7 cellular contexts compared by ENCODE assay signal in genomic region chr2:206274434-206275273, GRCh38. TPM values are rescaled to one million over a fixed set of nuclear protein-coding genes. Genes with fewer than 3 reads are reported as not detected.
DNase-seq lines count a peak whose midpoint lies in the region; ATAC-seq and TF ChIP-seq lines count a peak whose summit lies in the region.

TSS of gene ZDBF2 (plus strand) at chr2:206274663. CDS start at chr2:206281850, 7,187 bp downstream.

- whole genome bisulfite sequencing in ectodermal cell, 2 experiments, result 0 to 1% methylated on average over 99 of the region's 99 CpGs
- 1 to 2% methylated on average over 84 to 99 of the region's 99 CpGs for WGBS in lung, 2 donors

- no peak for TF ChIP-seq CTCF in lung (IDR thresholded peaks at IDR 0.05; ENCODE audit: control extremely low read depth, extremely low read depth)

- H3K27ac ChIP-seq in ectodermal cell (ENCODE audit: insufficient read depth, low read depth, low read length, poor library complexity, severe bottlenecking), result peak within 1 kb of the TSS; percentile 92
- peak within 1 kb of the TSS; percentile 55 to 73 for H3K27ac ChIP-seq in lung (ENCODE audit: low read depth in 1 of 2, low read length in 1 of 2)

- H3K27me3 ChIP-seq in HAP-1 (ENCODE audit: low read depth) (peaks cover 6% of the 10 kb centered on the region; the same call in 1 of the 2 replicates), ectodermal cell (ENCODE audit: control insufficient read depth, insufficient read depth, low read length, poor library complexity, severe bottlenecking) (peaks cover 4% of the 10 kb centered on the region), lung (ENCODE audit: control insufficient read depth, insufficient read depth) (no peaks in the 10 kb centered on the region)

- peak; percentile 38 to 67 for DNase-seq in HAP-1 (ENCODE audit: low spot score in 2 of 2)
- DNase-seq in NCI-H1092 treated with DMSO at 0.1 percent for 48 hours (lab: John Stamatoyannopoulos, UW), result peak; percentile 39
- DNase-seq in activated CD4-positive, alpha-beta T cell treated with anti-CD3 and anti-CD28 coated beads, Interleukin-2, amount 50 U/mL, for 24 hours (ENCODE audit: low read depth in 1 of 2, low spot score in 1 of 2), result peak; percentile 11 to 27
- no peak for DNase-seq in lung (ENCODE audit: low spot score)
- DNase-seq in stimulated activated CD8-positive, alpha-beta memory T cell treated with anti-CD3 and anti-CD28 coated beads, Interleukin-12 subunit alpha, Interleukin-12 subunit beta, amount 100 ng/mL, for 1 hour (ENCODE audit: low read depth), result peak; percentile 4

- ATAC-seq in GM18502 (IDR thresholded peaks at IDR 0.05; ENCODE audit: poor library complexity, unreplicated experiment), result peak; percentile 81
- ATAC-seq in lung (ENCODE audit: insufficient read depth, low FRiP score), result peak; percentile 91

- H3K9me3 ChIP-seq in HAP-1 (no peaks in the 10 kb centered on the region), ectodermal cell (ENCODE audit: control insufficient read depth, low read length) (no peaks in the 10 kb centered on the region), lung (ENCODE audit: control insufficient read depth in 2 of 2, insufficient read depth in 1 of 2, low read length in 1 of 2) (peaks cover 0 to 3% of the 10 kb centered on the region in 2 donors)

- H3K36me3 ChIP-seq in HAP-1 (replicated peaks) (no peaks in the 10 kb centered on the region), ectodermal cell (ENCODE audit: control insufficient read depth, insufficient read depth, low read length) (no peaks in the 10 kb centered on the region), lung (ENCODE audit: control insufficient read depth in 2 of 2, insufficient read depth in 2 of 2, low read length in 2 of 2) (no peaks in the 10 kb centered on the region)

- H3K4me1 ChIP-seq in HAP-1 (peaks cover 15% of the 10 kb centered on the region), ectodermal cell (ENCODE audit: control insufficient read depth, insufficient read depth, low read length) (peaks cover 14% of the 10 kb centered on the region), lung (ENCODE audit: control insufficient read depth in 2 of 2, insufficient read depth in 2 of 2, low read length in 2 of 2) (peaks cover 0 to 4% of the 10 kb centered on the region in 2 donors)

- in situ Hi-C loops in HAP-1 (cut with MboI; ENCODE audit: low sequenced_read_pairs), result no loop called here

- H3K4me3 ChIP-seq in HAP-1, result peak within 1 kb of the TSS; percentile 66
- H3K4me3 ChIP-seq in ectodermal cell (ENCODE audit: insufficient read depth, low read depth, low read length), result peak within 1 kb of the TSS; percentile 61
- H3K4me3 ChIP-seq in lung, result peak within 1 kb of the TSS; percentile 79

RNA-seq across cellular contexts. Expression of gene ZDBF2, which starts in this region (rescaled TPM):
- 34.3 TPM for polyA plus RNA-seq in ectodermal cell (2013, experiment 1 of 4)
- 39.6 TPM for polyA plus RNA-seq in ectodermal cell (2013, experiment 2 of 4)
- 31.1 TPM for polyA plus RNA-seq in ectodermal cell (2013, experiment 3 of 4)
- 34.8 TPM for polyA plus RNA-seq in ectodermal cell (2013, experiment 4 of 4)
- 10 to 100 TPM in 1 of 2 donors, 1 to 10 TPM in 1; 6.3 to 13.7 TPM for total RNA-seq in lung
- 1 to 10 TPM; 1.0 to 1.1 TPM for polyA plus RNA-seq in lung
